20 cellular contexts compared by ENCODE assay signal in the genomic region with DNA sequence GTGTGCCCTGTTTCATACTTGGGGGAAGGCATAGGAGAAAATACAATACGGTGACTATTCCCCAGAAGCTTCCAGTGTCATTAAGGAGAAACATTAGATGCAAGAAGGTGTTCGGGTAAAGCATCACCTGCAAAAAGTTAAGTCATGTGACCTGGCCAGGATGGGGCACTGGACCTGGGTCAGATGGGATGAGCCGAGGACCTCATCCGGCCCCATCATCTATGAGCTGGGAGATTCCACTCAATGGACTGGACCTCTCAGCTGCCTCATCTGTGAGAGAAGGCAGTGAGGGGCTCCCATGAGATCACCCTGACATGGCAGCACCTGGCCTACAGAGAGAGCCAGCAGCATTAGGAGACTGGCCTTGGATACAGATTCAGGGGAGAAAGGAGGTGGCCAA.
"Had no signal": no experiment of that assay in that cellular context is flagged by ENCODE, and none has a peak within 500 bp of the region (broad histone marks: within the 10 kb centered on the region; RNA-seq: fewer than 3 reads in every experiment).

No MANE protein-coding gene starts in this region.

- H3K36me3 ChIP-seq: MG63 had no signal

- H3K9ac ChIP-seq: SK-N-SH had no signal

- H3K4me3 ChIP-seq: MG63 had no signal

- DNase-seq: Karpas-422, KG1, MG63, NCI-H1092, NCI-H1105 treated with DMSO at 0.1 percent for 48 hours, NCI-H1417 treated with DMSO at 0.1 percent for 48 hours, NCI-H146, NCI-H187, NCI-H2029, NCI-H2081 treated with DMSO at 0.1 percent for 48 hours, NCI-H2171, NCI-H226, NCI-H446, NCI-H510A, NCI-H524 treated with DMSO at 0.1 percent for 48 hours, NCI-H69, NCI-H774, RPMI8226, SHP77, SK-N-SH had no signal

- H3K9me3 ChIP-seq: MG63, SK-N-SH had no signal

- H3K27me3 ChIP-seq: MG63 had no signal
